Comparison of ENCODE assay signal across 8 cellular contexts in genomic region chr5:176388003-176388340, GRCh38. TPM values are rescaled to one million over a fixed set of nuclear protein-coding genes. Genes with fewer than 3 reads are reported as not detected.
DNase-seq lines count a peak whose midpoint lies in the region; TF ChIP-seq lines count a peak whose summit lies in the region.

No MANE protein-coding gene starts in this region.

- H3K4me3 ChIP-seq in SJSA1 (peak overlapping the region; percentile 55), epithelial cell of proximal tubule (ENCODE audit: low read depth, low read length) (peak overlapping the region; percentile 99), neural progenitor cell (peak overlapping the region; percentile 87)

- CTCF ChIA-PET in activated naive CD4-positive, alpha-beta T cell treated with anti-CD3 and anti-CD28 coated beads for 36 hours (lab: Charles Lee) = no interaction called here

- intact Hi-C loops in activated naive CD4-positive, alpha-beta T cell treated with anti-CD3 and anti-CD28 coated beads for 36 hours (cut with micrococcal nuclease) = loop anchor here (1.0 to 5.0 kb wide), 5 partner anchors 60 to 1039 kb away; partner anchors contain the start of genes FAF2, GRK6, RNF44 and TSPAN17

- H3K27ac Mint-ChIP-seq in activated naive CD4-positive, alpha-beta T cell treated with anti-CD3 and anti-CD28 coated beads for 36 hours = peak overlapping the region; percentile 100
- H3K27ac Mint-ChIP-seq in neural progenitor cell = peak overlapping the region; percentile 80

- H2AFZ ChIP-seq in neural progenitor cell (replicated peaks) = no peak overlapping the region

- H3K36me3 ChIP-seq in SJSA1 = peaks cover 84% of the 10 kb centered on the region
- H3K36me3 ChIP-seq in neural progenitor cell = no peaks in the 10 kb centered on the region

- peaks cover 8% of the 10 kb centered on the region for H4K20me1 ChIP-seq in neural progenitor cell (ENCODE audit: low read depth)

- peak overlapping the region; percentile 67 for H3K27ac ChIP-seq in SJSA1
- no peak overlapping the region for H3K27ac ChIP-seq in neural progenitor cell

- peaks cover 59% of the 10 kb centered on the region for H3K36me3 Mint-ChIP-seq in activated naive CD4-positive, alpha-beta T cell treated with anti-CD3 and anti-CD28 coated beads for 36 hours (ENCODE audit: low read depth)
- peaks cover 5% of the 10 kb centered on the region for H3K36me3 Mint-ChIP-seq in neural progenitor cell

- H3K9ac ChIP-seq in neural progenitor cell = peak overlapping the region; percentile 46

- H3F3A ChIP-seq in neural progenitor cell (ENCODE audit: low read depth) = peaks cover 7% of the 10 kb centered on the region

- H3K4me3 Mint-ChIP-seq in activated naive CD4-positive, alpha-beta T cell treated with anti-CD3 and anti-CD28 coated beads for 36 hours = peak overlapping the region; percentile 100
- H3K4me3 Mint-ChIP-seq in neural progenitor cell = peak overlapping the region; percentile 98

- H3K27me3 ChIP-seq in SJSA1 (replicated peaks) (no peaks in the 10 kb centered on the region), neural progenitor cell (no peaks in the 10 kb centered on the region)

- no peak for TF ChIP-seq CTCF in epithelial cell of proximal tubule (conservative IDR thresholded peaks at IDR 0.05; ENCODE audit: low read depth, low read length)
- TF ChIP-seq CTCF in neural progenitor cell (IDR thresholded peaks at IDR 0.05) = no peak

- peaks cover 45% of the 10 kb centered on the region for H3K79me2 ChIP-seq in neural progenitor cell (ENCODE audit: low read depth)

- H3K4me1 ChIP-seq in SJSA1 (replicated peaks) = peaks cover 14% of the 10 kb centered on the region
- peaks cover 11% of the 10 kb centered on the region for H3K4me1 ChIP-seq in neural progenitor cell

- H3K4me1 Mint-ChIP-seq in activated naive CD4-positive, alpha-beta T cell treated with anti-CD3 and anti-CD28 coated beads for 36 hours (ENCODE audit: low read depth) = peaks cover 33% of the 10 kb centered on the region
- H3K4me1 Mint-ChIP-seq in neural progenitor cell = peaks cover 20% of the 10 kb centered on the region

- H3K27me3 Mint-ChIP-seq in activated naive CD4-positive, alpha-beta T cell treated with anti-CD3 and anti-CD28 coated beads for 36 hours (ENCODE audit: low read depth) = no peaks in the 10 kb centered on the region
- peaks cover 11% of the 10 kb centered on the region for H3K27me3 Mint-ChIP-seq in neural progenitor cell (ENCODE audit: insufficient read depth, low read depth)

- no peaks in the 10 kb centered on the region for H3K9me3 Mint-ChIP-seq in activated naive CD4-positive, alpha-beta T cell treated with anti-CD3 and anti-CD28 coated beads for 36 hours
- no peaks in the 10 kb centered on the region for H3K9me3 Mint-ChIP-seq in neural progenitor cell

- H3K9me3 ChIP-seq in SJSA1 (replicated peaks) = no peaks in the 10 kb centered on the region
- no peaks in the 10 kb centered on the region for H3K9me3 ChIP-seq in neural progenitor cell (ENCODE audit: low read depth)

- DNase-seq in activated naive CD4-positive, alpha-beta T cell treated with anti-CD3 and anti-CD28 coated beads for 36 hours = no peak
- DNase-seq in activated naive CD4-positive, alpha-beta T cell treated with anti-CD3 and anti-CD28 coated beads, Interleukin-2, amount 50 U/mL, for 16 hours = no peak
- no peak for DNase-seq in SJSA1 (ENCODE audit: low read depth in 1 of 2, low spot score in 2 of 2)
- no peak for DNase-seq in epithelial cell of proximal tubule (ENCODE audit: low read depth)
- DNase-seq in neural progenitor cell (ENCODE audit: low spot score) = peak; percentile 31
- no peak for DNase-seq in NCI-H2196 (lab: John Stamatoyannopoulos, UW; ENCODE audit: unreplicated experiment)
- DNase-seq in effector CD4-positive, alpha-beta T cell = no peak
- no peak for DNase-seq in 8988T

- peak overlapping the region; percentile 87 for H3K4me2 ChIP-seq in neural progenitor cell

RNA-seq across cellular contexts. Expression of gene NOP16, which starts 0.4 kb away (rescaled TPM):
- total RNA-seq in activated naive CD4-positive, alpha-beta T cell treated with anti-CD3 and anti-CD28 coated beads for 36 hours = 10 to 100 TPM; 42.1 to 43.1 TPM
- 32.0 and 43.5 TPM in 2 replicates for total RNA-seq in SJSA1 (2014; rRNA removed; shearing (Covaris generic))
- total RNA-seq in epithelial cell of proximal tubule = 23.5 and 42.7 TPM in 2 replicates
- total RNA-seq in neural progenitor cell (ENCODE audit: low replicate concordance) = 10.3 and 14.5 TPM in 2 replicates

RNA-seq across cellular contexts. Expression of gene HIGD2A, which starts 0.6 kb away (rescaled TPM):
- 100 to 1,000 TPM; 154 to 155 TPM for total RNA-seq in activated naive CD4-positive, alpha-beta T cell treated with anti-CD3 and anti-CD28 coated beads for 36 hours
- 84.7 and 92.2 TPM in 2 replicates for total RNA-seq in SJSA1 (2014; rRNA removed; shearing (Covaris generic))
- total RNA-seq in epithelial cell of proximal tubule (118 and 123 TPM in 2 replicates), neural progenitor cell (ENCODE audit: low replicate concordance) (40.1 and 65.6 TPM in 2 replicates)

RNA-seq across cellular contexts. Expression of gene ARL10, which starts 22.7 kb away (rescaled TPM):
- total RNA-seq in activated naive CD4-positive, alpha-beta T cell treated with anti-CD3 and anti-CD28 coated beads for 36 hours = 1 to 10 TPM; 3.9 to 5.1 TPM
- total RNA-seq in SJSA1 (2014; rRNA removed; shearing (Covaris generic)) = 2.4 and 2.5 TPM in 2 replicates
- 2.9 and 3.4 TPM in 2 replicates for total RNA-seq in epithelial cell of proximal tubule
- 9.1 and 16.6 TPM in 2 replicates for total RNA-seq in neural progenitor cell (ENCODE audit: low replicate concordance)

RNA-seq across cellular contexts. Expression of gene KIAA1191, which starts 26.4 kb away (rescaled TPM):
- total RNA-seq in activated naive CD4-positive, alpha-beta T cell treated with anti-CD3 and anti-CD28 coated beads for 36 hours = 10 to 100 TPM; 33.5 to 33.7 TPM
- total RNA-seq in SJSA1 (2014; rRNA removed; shearing (Covaris generic)) = 68.3 and 107 TPM in 2 replicates
- total RNA-seq in epithelial cell of proximal tubule (88.1 and 90.1 TPM in 2 replicates), neural progenitor cell (ENCODE audit: low replicate concordance) (116 and 126 TPM in 2 replicates)

RNA-seq across cellular contexts. Expression of gene CLTB, which starts 28.4 kb away (rescaled TPM):
- total RNA-seq in activated naive CD4-positive, alpha-beta T cell treated with anti-CD3 and anti-CD28 coated beads for 36 hours = 10 to 100 TPM; 51.1 to 53.9 TPM
- total RNA-seq in SJSA1 (2014; rRNA removed; shearing (Covaris generic)) = 177 and 206 TPM in 2 replicates
- total RNA-seq in epithelial cell of proximal tubule = 149 and 152 TPM in 2 replicates
- total RNA-seq in neural progenitor cell (ENCODE audit: low replicate concordance) = 12.6 and 29.2 TPM in 2 replicates
